ENCODE assay signal across 20 cellular contexts in the genomic region with DNA sequence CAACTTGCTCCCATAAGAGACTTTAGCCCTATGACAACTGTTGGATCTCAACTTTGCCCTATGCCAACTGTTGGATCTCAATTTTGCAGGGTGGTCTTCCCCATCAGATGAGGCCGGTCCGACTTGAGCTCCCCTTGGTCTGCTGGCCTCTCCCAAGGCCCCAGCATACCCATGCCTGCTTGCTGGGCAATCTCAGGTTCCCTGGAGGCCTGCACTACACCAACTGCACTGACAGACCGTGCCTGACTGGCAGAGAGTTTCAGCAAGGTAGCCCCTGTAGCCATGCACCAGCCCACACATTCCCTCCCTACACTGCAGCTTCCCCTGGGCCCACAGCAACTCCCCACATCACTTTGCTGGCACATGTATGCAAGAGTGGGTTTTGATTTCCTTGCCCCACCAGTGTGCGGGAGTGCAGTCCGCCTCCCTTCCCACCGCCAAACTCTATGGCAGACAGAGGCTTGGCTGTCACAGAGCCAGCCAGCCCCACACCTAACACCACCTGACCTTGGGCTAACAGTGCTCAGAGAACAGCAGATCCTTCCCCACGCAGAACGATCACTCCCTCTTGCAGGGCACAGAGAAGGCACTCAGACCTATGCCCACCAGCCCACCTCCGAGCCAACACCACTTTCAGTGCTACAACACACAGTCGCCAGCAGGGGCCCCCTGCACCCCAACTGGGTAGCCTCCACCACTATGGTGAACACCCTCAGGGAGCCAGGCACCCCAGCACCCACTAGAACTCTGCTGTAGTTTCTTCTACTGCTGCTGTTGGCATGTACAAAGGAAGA.
DNase-seq lines count a peak whose midpoint lies in the region; ATAC-seq and TF ChIP-seq lines count a peak whose summit lies in the region.
"Had no signal": no experiment of that assay in that cellular context is flagged by ENCODE, and none has a peak within 500 bp of the region (broad histone marks: within the 10 kb centered on the region; RNA-seq: fewer than 3 reads in every experiment).

No MANE protein-coding gene starts in this region.

- H3K27me3 ChIP-seq in left ventricle myocardium inferior (ENCODE audit: low read depth) (no peaks in the 10 kb centered on the region), RWPE2 (ENCODE audit: insufficient read depth, poor library complexity, severe bottlenecking) (peaks cover 14% of the 10 kb centered on the region)

- H3K36me3 Mint-ChIP-seq in stimulated activated memory B cell treated with anti-CD40 and anti-IgM and Interleukin-4, amounts not matched to agents 10 μg/mL and 1 μg/mL and 100 μg/mL, for 72 hours = no peaks in the 10 kb centered on the region
- peaks cover 4% of the 10 kb centered on the region; the same call in 1 of the 2 replicates for H3K36me3 Mint-ChIP-seq in HFFc6 (ENCODE audit: low read depth)

- no peaks in the 10 kb centered on the region for H3K4me1 Mint-ChIP-seq in stimulated activated memory B cell treated with anti-CD40 and anti-IgM and Interleukin-4, amounts not matched to agents 10 μg/mL and 1 μg/mL and 100 μg/mL, for 72 hours
- H3K4me1 Mint-ChIP-seq in HFFc6 (ENCODE audit: low read depth) = no peaks in the 10 kb centered on the region

- no peak for ATAC-seq in Right ventricle myocardium inferior
- no peak for ATAC-seq in RWPE2 (ENCODE audit: low read depth)
- ATAC-seq in stimulated activated memory B cell treated with anti-CD40 and anti-IgM and Interleukin-4, amounts not matched to agents 10 μg/mL and 1 μg/mL and 100 μg/mL, for 72 hours = peak; percentile 27
- no peak for ATAC-seq in GM18868 (IDR thresholded peaks at IDR 0.05; ENCODE audit: unreplicated experiment)

- intact Hi-C loops in Right ventricle myocardium inferior (cut with DNase I) = no loop called here
- intact Hi-C loops in left ventricle myocardium inferior (cut with micrococcal nuclease) = no loop called here

- H3K27ac ChIP-seq in left ventricle myocardium inferior (replicated peaks) = no peak overlapping the region
- no peak overlapping the region for H3K27ac ChIP-seq in RWPE2 (ENCODE audit: poor library complexity, severe bottlenecking)
- H3K27ac ChIP-seq: PC-9, SK-N-MC had no signal

- H3K9me3 Mint-ChIP-seq in stimulated activated memory B cell treated with anti-CD40 and anti-IgM and Interleukin-4, amounts not matched to agents 10 μg/mL and 1 μg/mL and 100 μg/mL, for 72 hours = no peaks in the 10 kb centered on the region
- H3K9me3 Mint-ChIP-seq in HFFc6 = peaks cover 25% of the 10 kb centered on the region

- DNase-seq in Right ventricle myocardium inferior (ENCODE audit: missing footprints) = peak; percentile 42
- no peak for DNase-seq in left ventricle myocardium inferior
- peak; percentile 35 for DNase-seq in RWPE2 (ENCODE audit: low spot score)
- peak; percentile 18 for DNase-seq in iPS-NIHi11 (ENCODE audit: low spot score)
- no peak for DNase-seq in HFFc6
- no peak for DNase-seq in NCI-H2171 (lab: John Stamatoyannopoulos, UW)
- DNase-seq: 8988T, C1 segment of cervical spinal cord, COR-L47, DMS153, EL, MM.1S, NCI-H1105, NCI-H1694 treated with DMSO at 0.1 percent for 48 hours, NCI-H446 treated with DMSO at 0.1 percent for 48 hours, NCI-H748 treated with DMSO at 0.1 percent for 48 hours, PC-9 had no signal

- TF ChIP-seq CTCF in left ventricle myocardium inferior (IDR thresholded peaks at IDR 0.05; ENCODE audit: borderline replicate concordance) (no peak), RWPE2 (IDR thresholded peaks at IDR 0.05; ENCODE audit: poor library complexity, severe bottlenecking) (no peak), HFFc6 (IDR thresholded peaks at IDR 0.05) (no peak)

- peaks cover 4% of the 10 kb centered on the region for H3K9me3 ChIP-seq in left ventricle myocardium inferior (replicated peaks)
- H3K9me3 ChIP-seq in RWPE2 (ENCODE audit: severe bottlenecking) = no peaks in the 10 kb centered on the region

- no peak overlapping the region for H3K4me3 ChIP-seq in left ventricle myocardium inferior
- H3K4me3 ChIP-seq in RWPE2 (ENCODE audit: severe bottlenecking) = no peak overlapping the region
- H3K4me3 ChIP-seq: PC-9, SK-N-MC had no signal

- H3K27me3 Mint-ChIP-seq in stimulated activated memory B cell treated with anti-CD40 and anti-IgM and Interleukin-4, amounts not matched to agents 10 μg/mL and 1 μg/mL and 100 μg/mL, for 72 hours = no peaks in the 10 kb centered on the region
- H3K27me3 Mint-ChIP-seq in HFFc6 (ENCODE audit: insufficient read depth) = no peaks in the 10 kb centered on the region

- no peak overlapping the region for H3K4me3 Mint-ChIP-seq in stimulated activated memory B cell treated with anti-CD40 and anti-IgM and Interleukin-4, amounts not matched to agents 10 μg/mL and 1 μg/mL and 100 μg/mL, for 72 hours
- no peak overlapping the region for H3K4me3 Mint-ChIP-seq in HFFc6

- H3K27ac Mint-ChIP-seq in stimulated activated memory B cell treated with anti-CD40 and anti-IgM and Interleukin-4, amounts not matched to agents 10 μg/mL and 1 μg/mL and 100 μg/mL, for 72 hours = no peak overlapping the region
- H3K27ac Mint-ChIP-seq in HFFc6 = no peak overlapping the region

- no peaks in the 10 kb centered on the region for H3K4me1 ChIP-seq in left ventricle myocardium inferior
- no peaks in the 10 kb centered on the region for H3K4me1 ChIP-seq in RWPE2 (ENCODE audit: insufficient read depth, poor library complexity, severe bottlenecking)

- H3K36me3 ChIP-seq in left ventricle myocardium inferior (no peaks in the 10 kb centered on the region), RWPE2 (ENCODE audit: low read depth) (no peaks in the 10 kb centered on the region)

Comparison
In these comparisons a context has a peak if more than half of its experiments do, and no peak if none do; other contexts are left out.
1. DNase-seq: peak in Right ventricle myocardium inferior (single experiment), RWPE2 (single experiment) and iPS-NIHi11 (single experiment); none in left ventricle myocardium inferior (single experiment), HFFc6 (single experiment) and NCI-H2171 (single experiment).